Comparison of ENCODE assay signal across 10 cellular contexts in genomic region chr3:102206506-102207145, GRCh38.
DNase-seq lines count a peak whose midpoint lies in the region; ATAC-seq, FAIRE-seq and TF ChIP-seq lines count a peak whose summit lies in the region.
"Had no signal": no experiment of that assay in that cellular context is flagged by ENCODE, and none has a peak within 500 bp of the region (broad histone marks: within the 10 kb centered on the region; RNA-seq: fewer than 3 reads in every experiment).

No MANE protein-coding gene starts in this region.

- FAIRE-seq in H54 (lab: Jason Lieb, UNC), result peak; percentile 57

- H3K4me1 ChIP-seq in right cardiac atrium (ENCODE audit: control insufficient read depth, insufficient read depth, low read length), result no peaks in the 10 kb centered on the region
- peaks cover 4 to 19% (median 8%) of the 10 kb centered on the region in 4 donors for H3K4me1 ChIP-seq in stomach

- H3K36me3 ChIP-seq in stomach, result no peaks in the 10 kb centered on the region

- 25% methylated on average over 4 of the region's 4 CpGs for WGBS in right cardiac atrium
- WGBS in stomach, 5 donors, result 22 to 44% (median 36%) methylated on average over 4 of the region's 4 CpGs

- ATAC-seq in right cardiac atrium (peak; percentile 97), GM19324 (IDR thresholded peaks at IDR 0.05; ENCODE audit: low FRiP score, unreplicated experiment) (no peak), GM18498 (IDR thresholded peaks at IDR 0.05; ENCODE audit: unreplicated experiment) (no peak)

- intact Hi-C loops in right cardiac atrium (cut with DNase I) (no loop called here), stomach (cut with DNase I; ENCODE audit: low total_unique reads) (no loop called here)

- DNase-seq in H54 (ENCODE audit: insufficient read length, low spot score) (no peak), astrocyte of the spinal cord (ENCODE audit: low read depth, low spot score) (peak; percentile 64), right cardiac atrium (peak; percentile 84 to 90 (median 86)), stomach (peak; percentile 46), activated T-cell treated with anti-CD3 and anti-CD28 coated beads for 4 hours (no peak)
- DNase-seq in activated CD4-positive, alpha-beta T cell treated with anti-CD3 and anti-CD28 coated beads for 1 hour, result no peak
- DNase-seq: NCI-H1092 treated with DMSO at 0.1 percent for 48 hours; stimulated activated CD4-positive, alpha-beta T cell treated with anti-CD3 and anti-CD28 coated beads, Interleukin-4, amount 100 ng/mL, for 24 hours had no signal

- no peak for TF ChIP-seq EP300 in stomach (IDR thresholded peaks at IDR 0.05)

- H3K27ac ChIP-seq in right cardiac atrium (ENCODE audit: low read length) (peak overlapping the region; percentile 48), stomach (peak overlapping the region in 2 of 5 donors; percentile 42 to 69)

- in situ Hi-C loops in astrocyte of the spinal cord (cut with HindIII; ENCODE audit: low sequenced_read_pairs), result no loop called here

- H3K27me3 ChIP-seq in right cardiac atrium (ENCODE audit: control insufficient read depth, insufficient read depth) (no peaks in the 10 kb centered on the region), stomach (no peaks in the 10 kb centered on the region)

- H3K9me3 ChIP-seq in right cardiac atrium (ENCODE audit: control insufficient read depth, low read length) (no peaks in the 10 kb centered on the region), stomach (no peaks in the 10 kb centered on the region)

- TF ChIP-seq POLR2A in H54 (IDR thresholded peaks at IDR 0.05; ENCODE audit: low read depth, low read length) (no peak), stomach (IDR thresholded peaks at IDR 0.05) (no peak)

- TF ChIP-seq CTCF in astrocyte of the spinal cord (IDR thresholded peaks at IDR 0.05; ENCODE audit: low read depth, low read length), result no peak
- TF ChIP-seq CTCF in stomach (IDR thresholded peaks at IDR 0.05), result no peak

- no peak overlapping the region for H3K4me3 ChIP-seq in astrocyte of the spinal cord (ENCODE audit: low read depth, low read length)
- no peak overlapping the region for H3K4me3 ChIP-seq in right cardiac atrium (ENCODE audit: low read length)
- H3K4me3 ChIP-seq in stomach, result no peak overlapping the region

Comparison
In these comparisons a context has a peak if more than half of its experiments do, and no peak if none do; other contexts are left out.
1. DNase-seq: peak in astrocyte of the spinal cord (single experiment), right cardiac atrium (3 of 3) and stomach (single experiment); none in H54 (single experiment), activated T-cell treated with anti-CD3 and anti-CD28 coated beads for 4 hours (single experiment) and activated CD4-positive, alpha-beta T cell treated with anti-CD3 and anti-CD28 coated beads for 1 hour (single experiment).
2. ATAC-seq: peak in right cardiac atrium (2 of 2); none in GM19324 (single experiment) and GM18498 (single experiment).